In genomic region chr6:105509506-105510331, GRCh38 we compare ENCODE assay signal across 11 cellular contexts.
DNase-seq lines count a peak whose midpoint lies in the region; ATAC-seq and TF ChIP-seq lines count a peak whose summit lies in the region.
"Had no signal": no experiment of that assay in that cellular context is flagged by ENCODE, and none has a peak within 500 bp of the region (broad histone marks: within the 10 kb centered on the region; RNA-seq: fewer than 3 reads in every experiment).

No MANE protein-coding gene starts in this region.

- H3K79me2 ChIP-seq in HCT116 (ENCODE audit: insufficient read depth, low read length): no peaks in the 10 kb centered on the region
- H3K79me2 ChIP-seq in hepatocyte: no peaks in the 10 kb centered on the region

- H3K36me3 Mint-ChIP-seq in naive thymus-derived CD8-positive, alpha-beta T cell: no peaks in the 10 kb centered on the region

- H3K4me3 Mint-ChIP-seq in naive thymus-derived CD8-positive, alpha-beta T cell: no peak overlapping the region
- H3K4me3 Mint-ChIP-seq: T-helper 2 cell treated with Interferon-gamma antibody and Interleukin-4, amounts not matched to agents 5 μg/mL and 100 μg/mL, for 36 hours had no signal

- no peaks in the 10 kb centered on the region for H3K4me1 ChIP-seq in HCT116 (ENCODE audit: control insufficient read depth in 1 of 2, insufficient read depth in 2 of 2, low read length in 2 of 2)
- H3K4me1 ChIP-seq in hepatocyte (ENCODE audit: insufficient read depth): no peaks in the 10 kb centered on the region

- RAD21 ChIA-PET in HCT116 (lab: Charles Lee; ENCODE audit: low non-redundant PET in 1 of 2, low total read pairs in 2 of 2, uncharacterized antibody in 2 of 2, unreplicated experiment in 2 of 2): no interaction called here

- H3K27ac Mint-ChIP-seq in naive thymus-derived CD8-positive, alpha-beta T cell: no peak overlapping the region
- H3K27ac Mint-ChIP-seq: T-helper 2 cell treated with Interferon-gamma antibody and Interleukin-4, amounts not matched to agents 5 μg/mL and 100 μg/mL, for 36 hours had no signal

- H3K36me3 ChIP-seq in HCT116 (ENCODE audit: control insufficient read depth in 1 of 2, insufficient read depth in 2 of 2, low read length in 2 of 2): no peaks in the 10 kb centered on the region
- H3K36me3 ChIP-seq in hepatocyte (replicated peaks; ENCODE audit: insufficient read depth, low read depth): no peaks in the 10 kb centered on the region

- no peak overlapping the region for H3K27ac ChIP-seq in HCT116 (ENCODE audit: low read depth, low read length)
- H3K27ac ChIP-seq in hepatocyte: no peak overlapping the region
- H3K27ac ChIP-seq: C4-2B had no signal

- H3K9ac ChIP-seq in HCT116 (ENCODE audit: low read length): no peak overlapping the region

- H3K4me1 Mint-ChIP-seq in naive thymus-derived CD8-positive, alpha-beta T cell: peaks cover 0 to 3% (median 0%) of the 10 kb centered on the region in 4 donors

- peak; percentile 48 for TF ChIP-seq RAD21 in HCT116 (IDR thresholded peaks at IDR 0.05; ENCODE audit: low read depth)

- no peaks in the 10 kb centered on the region for H4K20me1 ChIP-seq in HCT116 (ENCODE audit: insufficient read depth)
- no peaks in the 10 kb centered on the region for H4K20me1 ChIP-seq in hepatocyte (ENCODE audit: insufficient read depth, poor library complexity, severe bottlenecking)

- ATAC-seq in HCT116: peak; percentile 85
- ATAC-seq in naive thymus-derived CD8-positive, alpha-beta T cell: no peak

- in situ Hi-C loops in astrocyte of the cerebellum (cut with HindIII; ENCODE audit: low sequenced_read_pairs): no loop called here

- H3K27me3 ChIP-seq in HCT116 (ENCODE audit: insufficient read depth, low read length): no peaks in the 10 kb centered on the region
- H3K27me3 ChIP-seq in hepatocyte: no peaks in the 10 kb centered on the region

- no peak overlapping the region for H3K4me2 ChIP-seq in HCT116 (ENCODE audit: low read length)
- H3K4me2 ChIP-seq in hepatocyte: no peak overlapping the region

- H3K9me3 ChIP-seq in HCT116 (ENCODE audit: control insufficient read depth in 1 of 2, insufficient read depth in 1 of 2, low read depth in 1 of 2, low read length in 2 of 2): no peaks in the 10 kb centered on the region
- H3K9me3 ChIP-seq in hepatocyte (ENCODE audit: low read depth): no peaks in the 10 kb centered on the region

- H3K9me3 Mint-ChIP-seq in naive thymus-derived CD8-positive, alpha-beta T cell: no peaks in the 10 kb centered on the region
- H3K9me3 Mint-ChIP-seq: T-helper 2 cell treated with Interferon-gamma antibody and Interleukin-4, amounts not matched to agents 5 μg/mL and 100 μg/mL, for 36 hours had no signal

- TF ChIP-seq CTCF in HCT116 (IDR thresholded peaks at IDR 0.05 in 2 of 3, conservative IDR thresholded peaks at IDR 0.05 in 1 of 3; ENCODE audit: borderline replicate concordance in 1 of 3, insufficient read depth in 1 of 3, low read depth in 2 of 3, low read length in 2 of 3) (peak; percentile 38 to 43 (median 41); a peak in 4 of 6 replicates), astrocyte of the cerebellum (IDR thresholded peaks at IDR 0.05; ENCODE audit: low read depth, low read length, missing control alignments) (peak; percentile 20), hepatocyte (IDR thresholded peaks at IDR 0.05; ENCODE audit: poor library complexity) (peak; percentile 30)

- BruUV-seq in HCT116 (replicated peaks; lab: Mats Ljungman, UMichigan): no TSS peak

- TF ChIP-seq POLR2A in HCT116 (IDR thresholded peaks at IDR 0.05; ENCODE audit: borderline replicate concordance, extremely low read depth, insufficient read depth, insufficient read length): no peak

- no peaks in the 10 kb centered on the region for H3K9me2 ChIP-seq in HCT116 (ENCODE audit: insufficient read depth)
- H3K9me2 ChIP-seq in hepatocyte (replicated peaks; ENCODE audit: insufficient read depth): no peaks in the 10 kb centered on the region

- peak; percentile 13 for DNase-seq in 8988T
- peak; percentile 6 for DNase-seq in HCT116 (ENCODE audit: low read depth, low spot score)
- no peak for DNase-seq in astrocyte of the cerebellum (ENCODE audit: low read depth)
- DNase-seq in hepatocyte (ENCODE audit: low spot score): peak; percentile 38
- DNase-seq in SW 1271 (lab: John Stamatoyannopoulos, UW): no peak
- no peak for DNase-seq in stimulated activated naive CD4-positive, alpha-beta T cell (lab: John Stamatoyannopoulos, UW)
- DNase-seq in occipital lobe (lab: John Stamatoyannopoulos, UW): no peak
- DNase-seq in naive thymus-derived CD8-positive, alpha-beta T cell: no peak
- DNase-seq: NCI-H146 had no signal

- POLR2A ChIA-PET in HCT116 (lab: Charles Lee): no interaction called here
- POLR2A ChIA-PET in naive thymus-derived CD8-positive, alpha-beta T cell (lab: Charles Lee): no interaction called here

- H2AFZ ChIP-seq in HCT116 (ENCODE audit: low read depth, low read length, poor library complexity, severe bottlenecking): no peak overlapping the region
- H2AFZ ChIP-seq in hepatocyte: no peak overlapping the region

- intact Hi-C loops in HCT116 (cut with micrococcal nuclease): no loop called here

- H3K27me3 Mint-ChIP-seq in naive thymus-derived CD8-positive, alpha-beta T cell: peaks cover 4 to 23% (median 9%) of the 10 kb centered on the region in 5 donors

- H3K4me3 ChIP-seq in HCT116 (replicated peaks in 1 of 2; ENCODE audit: low read depth in 1 of 2, low read length in 2 of 2) (no peak overlapping the region), astrocyte of the cerebellum (ENCODE audit: low read depth, low read length) (no peak overlapping the region), hepatocyte (no peak overlapping the region)

- CTCF ChIA-PET in HCT116 (lab: Charles Lee): no interaction called here

- WGBS in hepatocyte (ENCODE audit: low lambda C conversion rate, missing lambda C conversion rate): 43% methylated on average over 9 of the region's 9 CpGs

TF ChIP-seq in HCT116, 20 proteins besides CTCF, POLR2A, EP300 and RAD21:
- TF ChIP-seq ZNF274 (IDR thresholded peaks at IDR 0.05; ENCODE audit: low read depth, low read length): no peak
- TF ChIP-seq POLR2AphosphoS5 (IDR thresholded peaks at IDR 0.05; ENCODE audit: low read depth, low read length): no peak
- no peak for TF ChIP-seq ATF3 (IDR thresholded peaks at IDR 0.05)
- TF ChIP-seq EZH2 (IDR thresholded peaks at IDR 0.05): no peak

Comparison
In these comparisons a context has a peak if more than half of its experiments do, and no peak if none do; other contexts are left out.
1. DNase-seq: peak in 8988T (single experiment), HCT116 (single experiment) and hepatocyte (single experiment); none in astrocyte of the cerebellum (single experiment), SW 1271 (0 of 2), stimulated activated naive CD4-positive, alpha-beta T cell (0 of 6), occipital lobe (single experiment) and naive thymus-derived CD8-positive, alpha-beta T cell (0 of 10).
2. Peak in every context shown above with its lines, with median percentiles within 50 percentile points of each other: CTCF ChIP-seq.